ENCODE assay signal across 13 cellular contexts in the genomic region with DNA sequence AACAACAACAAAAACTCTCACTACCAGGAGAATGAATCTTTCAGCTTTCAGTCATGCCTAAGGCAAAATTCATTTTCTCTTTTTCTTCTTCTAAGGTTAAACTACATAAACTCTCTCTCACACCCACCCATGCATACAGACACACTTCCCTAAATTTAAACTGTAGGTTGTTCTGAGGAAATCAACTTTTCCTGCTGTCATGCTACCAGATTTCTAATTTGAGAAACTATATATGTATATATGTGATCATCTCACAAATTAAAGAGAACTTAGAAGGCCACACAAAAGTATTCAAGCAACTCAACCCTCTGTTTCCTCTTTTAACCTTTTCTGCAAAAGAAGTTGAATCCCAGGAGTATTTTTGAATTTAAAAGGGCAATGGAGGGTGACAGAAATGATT.
"Had no signal": no experiment of that assay in that cellular context is flagged by ENCODE, and none has a peak within 500 bp of the region (broad histone marks: within the 10 kb centered on the region; RNA-seq: fewer than 3 reads in every experiment).

No MANE protein-coding gene starts in this region.

- H3K4me3 Mint-ChIP-seq: activated CD4-positive, alpha-beta T cell treated with anti-CD3 and anti-CD28 coated beads, Interleukin-2, amount 10 ng/mL, durations not matched to agents 7 days and 5 days; brain had no signal

- H3K9me3 ChIP-seq: lower lobe of right lung, neutrophil, transverse colon had no signal

- H3K27me3 ChIP-seq: neutrophil, transverse colon had no signal

- H3K4me3 ChIP-seq: lower lobe of right lung, skin epidermis, transverse colon had no signal

- H3K4me1 ChIP-seq: lower lobe of right lung, transverse colon had no signal

- H3K27ac Mint-ChIP-seq: activated CD4-positive, alpha-beta T cell treated with anti-CD3 and anti-CD28 coated beads, Interleukin-2, amount 10 ng/mL, durations not matched to agents 7 days and 5 days; brain had no signal

- DNase-seq: activated CD4-positive, alpha-beta T cell treated with anti-CD3 and anti-CD28 coated beads, Interleukin-2, amount 10 ng/mL, durations not matched to agents 7 days and 5 days; activated CD4-positive, CD25-positive, alpha-beta regulatory T cell; activated naive CD4-positive, alpha-beta T cell treated with anti-CD3 and anti-CD28 coated beads, Interleukin-2, amount 50 U/mL, for 16 hours; amniotic stem cell; left cardiac atrium; lower lobe of right lung; midbrain; posterior cingulate gyrus; transverse colon had no signal

- FAIRE-seq: TTC549 had no signal

- H3K4me1 Mint-ChIP-seq: activated CD4-positive, alpha-beta T cell treated with anti-CD3 and anti-CD28 coated beads, Interleukin-2, amount 10 ng/mL, durations not matched to agents 7 days and 5 days had no signal

- ATAC-seq: left cardiac atrium, lower lobe of right lung had no signal

- H3K27me3 Mint-ChIP-seq: activated CD4-positive, alpha-beta T cell treated with anti-CD3 and anti-CD28 coated beads, Interleukin-2, amount 10 ng/mL, durations not matched to agents 7 days and 5 days had no signal

- H3K27ac ChIP-seq: lower lobe of right lung, neutrophil, skin epidermis, transverse colon had no signal

- H3K36me3 ChIP-seq: lower lobe of right lung, neutrophil, transverse colon had no signal

- H3K36me3 Mint-ChIP-seq: brain had no signal

- H3K9me3 Mint-ChIP-seq: activated CD4-positive, alpha-beta T cell treated with anti-CD3 and anti-CD28 coated beads, Interleukin-2, amount 10 ng/mL, durations not matched to agents 7 days and 5 days had no signal
